ENCODE assay signal across 8 cellular contexts in genomic region chr9:137550241-137550621, GRCh38. TPM values are rescaled to one million over a fixed set of nuclear protein-coding genes. Genes with fewer than 3 reads are reported as not detected.
DNase-seq lines count a peak whose midpoint lies in the region; ATAC-seq and TF ChIP-seq lines count a peak whose summit lies in the region.

PNPLA7 (minus strand) TSS chr9:137550402; CDS start chr9:137550197, 205 bp downstream.

- ATAC-seq in right lobe of liver (peak; percentile 79 to 83 (median 80)), GM21390 (IDR thresholded peaks at IDR 0.05; ENCODE audit: unreplicated experiment) (no peak)

- H3K4me3 ChIP-seq in right lobe of liver: peak within 1 kb of the TSS; percentile 59 to 89 (median 70)

- no peaks in the 10 kb centered on the region for H3K27me3 Mint-ChIP-seq in activated CD4-positive, alpha-beta memory T cell treated with anti-CD3 and anti-CD28 coated beads for 36 hours

- peaks cover 0 to 22% (median 9%) of the 10 kb centered on the region in 4 donors for H3K4me1 ChIP-seq in right lobe of liver

- H3K36me3 Mint-ChIP-seq in activated CD4-positive, alpha-beta memory T cell treated with anti-CD3 and anti-CD28 coated beads for 36 hours: peaks cover 7% of the 10 kb centered on the region

- H3K27me3 ChIP-seq in right lobe of liver: no peaks in the 10 kb centered on the region

- TF ChIP-seq CTCF in right lobe of liver (IDR thresholded peaks at IDR 0.05): no peak

- peak within 1 kb of the TSS; percentile 60 for H3K27ac Mint-ChIP-seq in activated CD4-positive, alpha-beta memory T cell treated with anti-CD3 and anti-CD28 coated beads for 36 hours

- WGBS in right lobe of liver (ENCODE audit: insufficient coverage, low coverage, low lambda C conversion rate, missing lambda C conversion rate): 2% methylated on average over 13 of the region's 13 CpGs

- H3K9me3 Mint-ChIP-seq in activated CD4-positive, alpha-beta memory T cell treated with anti-CD3 and anti-CD28 coated beads for 36 hours: no peaks in the 10 kb centered on the region

- DNase-seq in AG20443 (ENCODE audit: low spot score) (peak; percentile 85), HCEC 1CT (peak; percentile 53), NCI-H69 (lab: John Stamatoyannopoulos, UW) (peak; percentile 97), right lobe of liver (peak; percentile 90 to 97 (median 95))
- DNase-seq in activated CD4-positive, alpha-beta memory T cell treated with anti-CD3 and anti-CD28 coated beads for 36 hours: peak; percentile 70
- DNase-seq in effector CD8-positive, alpha-beta T cell (lab: John Stamatoyannopoulos, UW): peak; percentile 33
- DNase-seq in stimulated activated CD4-positive, alpha-beta T cell treated with anti-CD3 and anti-CD28 coated beads, Interleukin-4, amount 100 ng/mL, for 1 hour: peak; percentile 48

- intact Hi-C loops in activated CD4-positive, alpha-beta memory T cell treated with anti-CD3 and anti-CD28 coated beads for 36 hours (cut with micrococcal nuclease): loop anchor here (2.0 kb wide), 1 partner anchor 41 kb away; the partner anchor contains the start of gene ZMYND19
- intact Hi-C loops in right lobe of liver (cut with DNase I): no loop called here

- no peaks in the 10 kb centered on the region for H3K9me3 ChIP-seq in right lobe of liver

- CTCF ChIA-PET in activated CD4-positive, alpha-beta memory T cell treated with anti-CD3 and anti-CD28 coated beads for 36 hours (lab: Charles Lee): interaction anchor here (0.9 to 1.1 kb wide), 3 partner anchors 15 to 255 kb away, joined by 3 read pairs; partner anchors contain the start of gene ZMYND19

- H3K4me3 Mint-ChIP-seq in activated CD4-positive, alpha-beta memory T cell treated with anti-CD3 and anti-CD28 coated beads for 36 hours: peak within 1 kb of the TSS; percentile 77

- peak; percentile 23 for TF ChIP-seq POLR2A in right lobe of liver (IDR thresholded peaks at IDR 0.05)

- peak within 1 kb of the TSS in 2 of 3 donors; percentile 73 to 84 for H3K27ac ChIP-seq in right lobe of liver

- peaks cover 17% of the 10 kb centered on the region for H3K4me1 Mint-ChIP-seq in activated CD4-positive, alpha-beta memory T cell treated with anti-CD3 and anti-CD28 coated beads for 36 hours (ENCODE audit: low read depth)

- POLR2A ChIA-PET in activated CD4-positive, alpha-beta memory T cell treated with anti-CD3 and anti-CD28 coated beads for 36 hours (lab: Charles Lee): no interaction called here

- peaks cover 0 to 15% (median 0%) of the 10 kb centered on the region in 4 donors for H3K36me3 ChIP-seq in right lobe of liver

RNA-seq across cellular contexts. Expression of gene PNPLA7, which starts in this region (rescaled TPM):
- 1 to 10 TPM; 3.1 to 4.0 TPM for total RNA-seq in activated CD4-positive, alpha-beta memory T cell treated with anti-CD3 and anti-CD28 coated beads for 36 hours
- total RNA-seq in right lobe of liver: 10 to 100 TPM in 2 of 6 experiments, 1 to 10 TPM in 4; 3.9 to 15.6 (median 7.4) TPM

Comparison
In these comparisons a context has a peak if more than half of its experiments do, and no peak if none do; other contexts are left out.
1. DNase-seq: peak in every context shown above with its lines; median percentile 97 in NCI-H69; 95 in right lobe of liver; 85 in AG20443; 70 in activated CD4-positive, alpha-beta memory T cell treated with anti-CD3 and anti-CD28 coated beads for 36 hours; 53 in HCEC 1CT; 48 in stimulated activated CD4-positive, alpha-beta T cell treated with anti-CD3 and anti-CD28 coated beads, Interleukin-4, amount 100 ng/mL, for 1 hour; 33 in effector CD8-positive, alpha-beta T cell.